10 cellular contexts compared by ENCODE assay signal in genomic region chr6:143673638-143674037, GRCh38. TPM values are rescaled to one million over a fixed set of nuclear protein-coding genes. Genes with fewer than 3 reads are reported as not detected.
DNase-seq lines count a peak whose midpoint lies in the region; ATAC-seq and TF ChIP-seq lines count a peak whose summit lies in the region.
"Had no signal": no experiment of that assay in that cellular context is flagged by ENCODE, and none has a peak within 500 bp of the region (broad histone marks: within the 10 kb centered on the region; RNA-seq: fewer than 3 reads in every experiment).

No MANE protein-coding gene starts in this region.

- no peak overlapping the region for H3K14ac ChIP-seq in mesenchymal stem cell (ENCODE audit: low read length in 2 of 2)

- H3K27ac ChIP-seq in mesenchymal stem cell (ENCODE audit: low read length, poor library complexity, severe bottlenecking): peak overlapping the region; percentile 10

- H3K4ac ChIP-seq in mesenchymal stem cell (ENCODE audit: low read depth in 1 of 2, low read length in 2 of 2): no peak overlapping the region

- no peak overlapping the region for H2AFZ ChIP-seq in mesenchymal stem cell (ENCODE audit: low read depth, low read length)

- no peak overlapping the region for H3K23ac ChIP-seq in mesenchymal stem cell (ENCODE audit: low read length in 2 of 2)

- H2BK120ac ChIP-seq in mesenchymal stem cell (ENCODE audit: low read depth, low read length): no peak overlapping the region

- H3K18ac ChIP-seq in mesenchymal stem cell (ENCODE audit: low read depth in 1 of 2, low read length in 2 of 2): no peak overlapping the region

- H3K27me3 ChIP-seq in mesenchymal stem cell (ENCODE audit: control insufficient read depth in 1 of 2, insufficient read depth in 1 of 2, low read length in 2 of 2): no peaks in the 10 kb centered on the region

- no peaks in the 10 kb centered on the region for H3K36me3 ChIP-seq in mesenchymal stem cell (ENCODE audit: control insufficient read depth in 1 of 2, insufficient read depth in 2 of 2, low read depth in 1 of 2, low read length in 2 of 2)

- no peak overlapping the region for H3K4me2 ChIP-seq in mesenchymal stem cell (ENCODE audit: low read length, poor library complexity, severe bottlenecking)

- no peak overlapping the region for H4K8ac ChIP-seq in mesenchymal stem cell (ENCODE audit: low read length)

- TF ChIP-seq CTCF in brain (conservative IDR thresholded peaks at IDR 0.05): no peak

- no peaks in the 10 kb centered on the region for H3K79me1 ChIP-seq in mesenchymal stem cell (replicated peaks; ENCODE audit: low read length, poor library complexity, severe bottlenecking)

- H3K4me3 ChIP-seq in mesenchymal stem cell (ENCODE audit: insufficient read depth in 1 of 2, low read depth in 1 of 2, low read length in 2 of 2): no peak overlapping the region

- peaks cover 38% of the 10 kb centered on the region for H3K4me1 Mint-ChIP-seq in brain

- peak overlapping the region in 3 of 5 experiments; percentile 10 to 37 (median 28) for H3K4me3 Mint-ChIP-seq in brain

- H2BK12ac ChIP-seq in mesenchymal stem cell (ENCODE audit: low read length in 2 of 2): no peak overlapping the region

- peaks cover 6 to 22% (median 12%) of the 10 kb centered on the region in 5 experiments for H3K9me3 Mint-ChIP-seq in brain

- H3K4me1 ChIP-seq in mesenchymal stem cell (ENCODE audit: control insufficient read depth, insufficient read depth, low read depth, low read length): peaks cover 4% of the 10 kb centered on the region

- H2BK5ac ChIP-seq in mesenchymal stem cell (ENCODE audit: low read depth, low read length, poor library complexity, severe bottlenecking): no peak overlapping the region

- in situ Hi-C loops in ACHN (cut with HindIII; ENCODE audit: low pct_ligation_motif_present, low pct_unique_long_range_greater_than_20kb, low sequenced_read_pairs): no loop called here

- H3K36me3 Mint-ChIP-seq in brain: no peaks in the 10 kb centered on the region

- H2AK5ac ChIP-seq in mesenchymal stem cell (ENCODE audit: low read length, severe bottlenecking): no peak overlapping the region

- H3K27ac Mint-ChIP-seq in brain: peak overlapping the region in 2 of 5 experiments; percentile 57 to 88

- peaks cover 38% of the 10 kb centered on the region for H3K27me3 Mint-ChIP-seq in brain

- no peaks in the 10 kb centered on the region for H3K9me3 ChIP-seq in mesenchymal stem cell (ENCODE audit: control insufficient read depth, low read length)

- WGBS in mesenchymal stem cell: 35% methylated on average over 3 of the region's 4 CpGs

- peak; percentile 67 for DNase-seq in ACHN
- peak; percentile 68 for DNase-seq in HS-5 (ENCODE audit: low read depth)
- peak; percentile 72 for DNase-seq in mesenchymal stem cell
- DNase-seq in HuH-7 (ENCODE audit: low spot score): no peak
- DNase-seq: activated naive CD4-positive, alpha-beta T cell treated with anti-CD3 and anti-CD28 coated beads, Interleukin-2, amount 50 U/mL, for 16 hours; T-helper 1 cell had no signal

- H4K91ac ChIP-seq in mesenchymal stem cell (ENCODE audit: low read length): no peak overlapping the region

- ATAC-seq in HG03442 (IDR thresholded peaks at IDR 0.05; ENCODE audit: unreplicated experiment): no peak
- ATAC-seq in GM21367 (IDR thresholded peaks at IDR 0.05; ENCODE audit: unreplicated experiment): no peak
- no peak for ATAC-seq in GM19452 (IDR thresholded peaks at IDR 0.05; ENCODE audit: unreplicated experiment)

- H3K9ac ChIP-seq in mesenchymal stem cell (ENCODE audit: low read length): peak overlapping the region; percentile 73

- H2BK15ac ChIP-seq in mesenchymal stem cell (ENCODE audit: low read depth, poor library complexity, severe bottlenecking): no peak overlapping the region

RNA-seq across cellular contexts. Expression of gene PHACTR2, which starts 4.1 kb away (rescaled TPM):
- polyA plus RNA-seq in brain (ENCODE audit: insufficient read depth, low read depth, low replicate concordance): 1.8 TPM
- 41.5 TPM for polyA plus RNA-seq in mesenchymal stem cell (2013, experiment 1 of 2)
- polyA plus RNA-seq in mesenchymal stem cell (2013, experiment 2 of 2): 38.1 TPM
